In the genomic region with DNA sequence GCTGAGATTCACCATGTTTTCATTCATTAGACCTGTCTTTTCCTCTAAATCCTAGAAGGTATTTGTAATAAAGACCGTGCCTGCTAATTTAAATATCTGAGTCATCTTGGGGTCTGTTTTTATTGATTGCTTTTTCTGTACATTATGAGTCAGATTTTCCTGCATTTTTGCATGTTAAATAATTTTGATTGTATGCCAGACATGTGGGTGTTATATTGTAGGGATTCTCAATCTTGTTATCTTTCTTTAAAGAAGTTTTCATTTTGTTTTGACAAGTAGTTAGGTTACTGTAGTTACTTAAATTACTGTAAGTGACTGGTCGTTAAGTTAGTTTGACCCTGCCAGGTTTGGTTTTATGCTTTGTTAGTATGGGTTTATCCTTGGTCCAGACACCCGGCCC, we compare ENCODE assay signal across 17 cellular contexts. TPM values are rescaled to one million over a fixed set of nuclear protein-coding genes. Genes with fewer than 3 reads are reported as not detected.
DNase-seq lines count a peak whose midpoint lies in the region; ATAC-seq and TF ChIP-seq lines count a peak whose summit lies in the region.
"Had no signal": no experiment of that assay in that cellular context is flagged by ENCODE, and none has a peak within 500 bp of the region (broad histone marks: within the 10 kb centered on the region; RNA-seq: fewer than 3 reads in every experiment).

No MANE protein-coding gene starts in this region.

- H3K36me3 Mint-ChIP-seq in activated T-cell treated with anti-CD3 and anti-CD28 coated beads, Interleukin-2, amount 50 U/mL, for 72 hours (ENCODE audit: insufficient read depth in 2 of 2), result peaks cover 0 to 2% of the 10 kb centered on the region in 2 donors
- H3K36me3 Mint-ChIP-seq in activated T-cell treated with anti-CD3 and anti-CD28 coated beads, Interleukin-2, amount 50 U/mL, for 4 hours (ENCODE audit: insufficient read depth), result peaks cover 5% of the 10 kb centered on the region
- peaks cover 6% of the 10 kb centered on the region for H3K36me3 Mint-ChIP-seq in stimulated activated effector memory CD8-positive, alpha-beta T cell treated with anti-CD3 and anti-CD28 coated beads, Interleukin-12 subunit alpha, Interleukin-12 subunit beta, amount 100 ng/mL, for 72 hours
- H3K36me3 Mint-ChIP-seq in CD4-positive, alpha-beta memory T cell, result peaks cover 3 to 9% of the 10 kb centered on the region in 2 donors
- no peaks in the 10 kb centered on the region for H3K36me3 Mint-ChIP-seq in T-helper 17 cell (ENCODE audit: low read depth)
- no peaks in the 10 kb centered on the region for H3K36me3 Mint-ChIP-seq in activated T-helper 1 cell treated with anti-CD3 and anti-CD28 coated beads, Interleukin-12 subunit alpha, Interleukin-12 subunit beta, Interleukin-2, Interleukin-4 antibody, amounts not matched to agents 30 ng/mL and 10 ng/mL and 1 ng/mL, durations not matched to agents 14 hours and 24 hours and 36 hours (ENCODE audit: low read depth)

- CTCF ChIA-PET in CD4-positive, alpha-beta memory T cell (lab: Charles Lee; ENCODE audit: partially characterized antibody), result interaction anchor here (1.7 kb wide), 1 partner anchor 28 kb away, joined by 5 read pairs; no protein-coding TSS in a partner anchor

- H3K4me3 Mint-ChIP-seq in activated T-cell treated with anti-CD3 and anti-CD28 coated beads, Interleukin-2, amount 50 U/mL, for 72 hours, result peak overlapping the region in 1 of 2 donors; percentile 20
- no peak overlapping the region for H3K4me3 Mint-ChIP-seq in activated T-cell treated with anti-CD3 and anti-CD28 coated beads, Interleukin-2, amount 50 U/mL, for 4 hours
- H3K4me3 Mint-ChIP-seq in stimulated activated effector memory CD8-positive, alpha-beta T cell treated with anti-CD3 and anti-CD28 coated beads, Interleukin-12 subunit alpha, Interleukin-12 subunit beta, amount 100 ng/mL, for 72 hours, result no peak overlapping the region
- H3K4me3 Mint-ChIP-seq in CD4-positive, alpha-beta memory T cell, result no peak overlapping the region
- no peak overlapping the region for H3K4me3 Mint-ChIP-seq in T-helper 17 cell
- no peak overlapping the region for H3K4me3 Mint-ChIP-seq in activated T-helper 1 cell treated with anti-CD3 and anti-CD28 coated beads, Interleukin-12 subunit alpha, Interleukin-12 subunit beta, Interleukin-2, Interleukin-4 antibody, amounts not matched to agents 30 ng/mL and 10 ng/mL and 1 ng/mL, durations not matched to agents 14 hours and 24 hours and 36 hours
- H3K4me3 Mint-ChIP-seq: neural crest cell had no signal

- H3K27ac ChIP-seq in SJSA1, result peak overlapping the region; percentile 35
- H3K27ac ChIP-seq in CD4-positive, alpha-beta memory T cell (ENCODE audit: low read depth, low read length), result no peak overlapping the region
- H3K27ac ChIP-seq: cardiac muscle cell, skin epidermis had no signal

- intact Hi-C loops in CD4-positive, alpha-beta memory T cell (cut with micrococcal nuclease), result no loop called here
- intact Hi-C loops in activated T-helper 1 cell treated with anti-CD3 and anti-CD28 coated beads, Interleukin-12 subunit alpha, Interleukin-12 subunit beta, Interleukin-2, Interleukin-4 antibody, amounts not matched to agents 30 ng/mL and 10 ng/mL and 1 ng/mL, durations not matched to agents 14 hours and 24 hours and 36 hours (cut with micrococcal nuclease), result no loop called here

- no peaks in the 10 kb centered on the region for H3K9me3 Mint-ChIP-seq in activated T-cell treated with anti-CD3 and anti-CD28 coated beads, Interleukin-2, amount 50 U/mL, for 72 hours
- no peaks in the 10 kb centered on the region for H3K9me3 Mint-ChIP-seq in activated T-cell treated with anti-CD3 and anti-CD28 coated beads, Interleukin-2, amount 50 U/mL, for 4 hours
- no peaks in the 10 kb centered on the region for H3K9me3 Mint-ChIP-seq in stimulated activated effector memory CD8-positive, alpha-beta T cell treated with anti-CD3 and anti-CD28 coated beads, Interleukin-12 subunit alpha, Interleukin-12 subunit beta, amount 100 ng/mL, for 72 hours
- peaks cover 0 to 4% (median 0%) of the 10 kb centered on the region in 8 donors for H3K9me3 Mint-ChIP-seq in CD4-positive, alpha-beta memory T cell
- no peaks in the 10 kb centered on the region for H3K9me3 Mint-ChIP-seq in activated T-helper 1 cell treated with anti-CD3 and anti-CD28 coated beads, Interleukin-12 subunit alpha, Interleukin-12 subunit beta, Interleukin-2, Interleukin-4 antibody, amounts not matched to agents 30 ng/mL and 10 ng/mL and 1 ng/mL, durations not matched to agents 14 hours and 24 hours and 36 hours
- H3K9me3 Mint-ChIP-seq: activated T-helper 2 cell treated with anti-CD3 and anti-CD28 coated beads, Interferon-gamma antibody, Interleukin-2, Interleukin-4, amounts not matched to agents 10 μg/mL and 5 μg/mL and 100 μg/mL, durations not matched to agents 14 hours and 24 hours and 36 hours; neural crest cell had no signal

- H3K4me1 ChIP-seq in SJSA1 (replicated peaks), result peaks cover 19% of the 10 kb centered on the region
- H3K4me1 ChIP-seq in CD4-positive, alpha-beta memory T cell (ENCODE audit: insufficient read depth, low read length), result no peaks in the 10 kb centered on the region

- POLR2A ChIA-PET in CD4-positive, alpha-beta memory T cell (lab: Charles Lee; ENCODE audit: partially characterized antibody), result no interaction called here

- H3K9me3 ChIP-seq in SJSA1 (replicated peaks), result no peaks in the 10 kb centered on the region
- no peaks in the 10 kb centered on the region for H3K9me3 ChIP-seq in CD4-positive, alpha-beta memory T cell (ENCODE audit: control insufficient read depth in 1 of 2, low read length in 2 of 2)
- H3K9me3 ChIP-seq in T-helper 17 cell (ENCODE audit: control insufficient read depth, low read length, poor library complexity, severe bottlenecking), result no peaks in the 10 kb centered on the region

- H3K4me1 Mint-ChIP-seq in activated T-cell treated with anti-CD3 and anti-CD28 coated beads, Interleukin-2, amount 50 U/mL, for 72 hours (ENCODE audit: low read depth), result peaks cover 34% of the 10 kb centered on the region
- H3K4me1 Mint-ChIP-seq in activated T-cell treated with anti-CD3 and anti-CD28 coated beads, Interleukin-2, amount 50 U/mL, for 4 hours (ENCODE audit: low read depth), result peaks cover 15% of the 10 kb centered on the region
- H3K4me1 Mint-ChIP-seq in stimulated activated effector memory CD8-positive, alpha-beta T cell treated with anti-CD3 and anti-CD28 coated beads, Interleukin-12 subunit alpha, Interleukin-12 subunit beta, amount 100 ng/mL, for 72 hours, result peaks cover 30% of the 10 kb centered on the region
- peaks cover 19 to 28% (median 21%) of the 10 kb centered on the region in 4 donors for H3K4me1 Mint-ChIP-seq in CD4-positive, alpha-beta memory T cell
- peaks cover 19% of the 10 kb centered on the region for H3K4me1 Mint-ChIP-seq in T-helper 17 cell
- H3K4me1 Mint-ChIP-seq in activated T-helper 1 cell treated with anti-CD3 and anti-CD28 coated beads, Interleukin-12 subunit alpha, Interleukin-12 subunit beta, Interleukin-2, Interleukin-4 antibody, amounts not matched to agents 30 ng/mL and 10 ng/mL and 1 ng/mL, durations not matched to agents 14 hours and 24 hours and 36 hours (ENCODE audit: low read depth), result peaks cover 15% of the 10 kb centered on the region

- H3K27me3 Mint-ChIP-seq in activated T-cell treated with anti-CD3 and anti-CD28 coated beads, Interleukin-2, amount 50 U/mL, for 72 hours (ENCODE audit: low read depth), result no peaks in the 10 kb centered on the region
- no peaks in the 10 kb centered on the region for H3K27me3 Mint-ChIP-seq in activated T-cell treated with anti-CD3 and anti-CD28 coated beads, Interleukin-2, amount 50 U/mL, for 4 hours (ENCODE audit: low read depth)
- no peaks in the 10 kb centered on the region for H3K27me3 Mint-ChIP-seq in CD4-positive, alpha-beta memory T cell
- H3K27me3 Mint-ChIP-seq in T-helper 17 cell, result no peaks in the 10 kb centered on the region
- H3K27me3 Mint-ChIP-seq in activated T-helper 1 cell treated with anti-CD3 and anti-CD28 coated beads, Interleukin-12 subunit alpha, Interleukin-12 subunit beta, Interleukin-2, Interleukin-4 antibody, amounts not matched to agents 30 ng/mL and 10 ng/mL and 1 ng/mL, durations not matched to agents 14 hours and 24 hours and 36 hours (ENCODE audit: insufficient read depth), result peaks cover 2% of the 10 kb centered on the region

- TF ChIP-seq CTCF in epithelial cell of esophagus (IDR thresholded peaks at IDR 0.05; ENCODE audit: insufficient read depth, low read depth, low read length, missing control alignments), result no peak

- H3K4me3 ChIP-seq in SJSA1, result no peak overlapping the region
- H3K4me3 ChIP-seq in epithelial cell of esophagus (ENCODE audit: low read length), result no peak overlapping the region
- no peak overlapping the region for H3K4me3 ChIP-seq in CD4-positive, alpha-beta memory T cell (ENCODE audit: low read length in 2 of 2)
- H3K4me3 ChIP-seq: cardiac muscle cell, skin epidermis had no signal

- no peak for DNase-seq in activated T-cell treated with anti-CD3 and anti-CD28 coated beads, Interleukin-2, amount 50 U/mL, for 72 hours
- no peak for DNase-seq in activated T-cell treated with anti-CD3 and anti-CD28 coated beads, Interleukin-2, amount 50 U/mL, for 4 hours
- DNase-seq in SJSA1 (ENCODE audit: low read depth in 1 of 2, low spot score in 2 of 2) (peak in 1 of 2 experiments; percentile 36), epithelial cell of esophagus (ENCODE audit: low read depth) (peak; percentile 69), T-helper 17 cell (no peak)
- no peak for DNase-seq in stimulated activated effector memory CD8-positive, alpha-beta T cell treated with anti-CD3 and anti-CD28 coated beads, Interleukin-12 subunit alpha, Interleukin-12 subunit beta, amount 100 ng/mL, for 72 hours (ENCODE audit: low spot score in 2 of 2)
- DNase-seq in CD4-positive, alpha-beta memory T cell, result no peak
- no peak for DNase-seq in activated T-helper 1 cell treated with anti-CD3 and anti-CD28 coated beads, Interleukin-12 subunit alpha, Interleukin-12 subunit beta, Interleukin-2, Interleukin-4 antibody, amounts not matched to agents 30 ng/mL and 10 ng/mL and 1 ng/mL, durations not matched to agents 14 hours and 24 hours and 36 hours (ENCODE audit: low spot score)
- DNase-seq: ACHN, DMS 273 treated with DMSO at 0.1 percent for 48 hours, NCI-H1417 treated with DMSO at 0.1 percent for 48 hours, NCI-H510A, T-helper 2 cell had no signal

- H3K27me3 ChIP-seq in SJSA1 (replicated peaks), result no peaks in the 10 kb centered on the region
- no peaks in the 10 kb centered on the region for H3K27me3 ChIP-seq in CD4-positive, alpha-beta memory T cell (ENCODE audit: insufficient read depth, low read length)
- H3K27me3 ChIP-seq: cardiac muscle cell had no signal

- ATAC-seq in activated T-cell treated with anti-CD3 and anti-CD28 coated beads, Interleukin-2, amount 50 U/mL, for 72 hours (replicated peaks in 1 of 2), result no peak
- ATAC-seq in activated T-cell treated with anti-CD3 and anti-CD28 coated beads, Interleukin-2, amount 50 U/mL, for 4 hours, result no peak
- ATAC-seq in stimulated activated effector memory CD8-positive, alpha-beta T cell treated with anti-CD3 and anti-CD28 coated beads, Interleukin-12 subunit alpha, Interleukin-12 subunit beta, amount 100 ng/mL, for 72 hours, result no peak
- no peak for ATAC-seq in T-helper 17 cell

- H3K27ac Mint-ChIP-seq in activated T-cell treated with anti-CD3 and anti-CD28 coated beads, Interleukin-2, amount 50 U/mL, for 72 hours, result peak overlapping the region; percentile 60
- H3K27ac Mint-ChIP-seq in stimulated activated effector memory CD8-positive, alpha-beta T cell treated with anti-CD3 and anti-CD28 coated beads, Interleukin-12 subunit alpha, Interleukin-12 subunit beta, amount 100 ng/mL, for 72 hours, result peak overlapping the region; percentile 7
- H3K27ac Mint-ChIP-seq in CD4-positive, alpha-beta memory T cell, result peak overlapping the region in 3 of 7 donors; percentile 2 to 59 (median 7)
- H3K27ac Mint-ChIP-seq in T-helper 17 cell, result no peak overlapping the region
- no peak overlapping the region for H3K27ac Mint-ChIP-seq in activated T-helper 1 cell treated with anti-CD3 and anti-CD28 coated beads, Interleukin-12 subunit alpha, Interleukin-12 subunit beta, Interleukin-2, Interleukin-4 antibody, amounts not matched to agents 30 ng/mL and 10 ng/mL and 1 ng/mL, durations not matched to agents 14 hours and 24 hours and 36 hours
- H3K27ac Mint-ChIP-seq: activated T-helper 2 cell treated with anti-CD3 and anti-CD28 coated beads, Interferon-gamma antibody, Interleukin-2, Interleukin-4, amounts not matched to agents 10 μg/mL and 5 μg/mL and 100 μg/mL, durations not matched to agents 14 hours and 24 hours and 36 hours had no signal

- no peaks in the 10 kb centered on the region for H3K36me3 ChIP-seq in SJSA1
- no peaks in the 10 kb centered on the region for H3K36me3 ChIP-seq in CD4-positive, alpha-beta memory T cell (ENCODE audit: insufficient read depth, low read length)
- H3K36me3 ChIP-seq: cardiac muscle cell had no signal

RNA-seq across cellular contexts. Expression of gene EXOSC2, which starts 35.1 kb away (rescaled TPM):
- total RNA-seq in activated T-cell treated with anti-CD3 and anti-CD28 coated beads, Interleukin-2, amount 50 U/mL, for 72 hours, result 10 to 100 TPM; 43.7 to 55.0 TPM
- 100 to 1,000 TPM; 112 to 116 (median 113) TPM for total RNA-seq in activated T-cell treated with anti-CD3 and anti-CD28 coated beads, Interleukin-2, amount 50 U/mL, for 4 hours
- total RNA-seq in SJSA1 (2014; rRNA removed; shearing (Covaris generic)), result 25.9 and 41.5 TPM in 2 replicates
- 10 to 100 TPM; 53.9 to 60.8 TPM for total RNA-seq in CD4-positive, alpha-beta memory T cell
- 10 to 100 TPM; 22.6 to 25.3 TPM for polyA plus RNA-seq in CD4-positive, alpha-beta memory T cell
- 10 to 100 TPM; 44.0 to 54.3 TPM for total RNA-seq in T-helper 17 cell
- total RNA-seq in activated T-helper 1 cell treated with anti-CD3 and anti-CD28 coated beads, Interleukin-12 subunit alpha, Interleukin-12 subunit beta, Interleukin-2, Interleukin-4 antibody, amounts not matched to agents 30 ng/mL and 10 ng/mL and 1 ng/mL, durations not matched to agents 14 hours and 24 hours and 36 hours, result 107 TPM in 2 replicates

Comparison
In these comparisons a context has a peak if more than half of its experiments do, and no peak if none do; other contexts are left out.
1. H3K27ac Mint-ChIP-seq: peak in activated T-cell treated with anti-CD3 and anti-CD28 coated beads, Interleukin-2, amount 50 U/mL, for 72 hours (single experiment) and stimulated activated effector memory CD8-positive, alpha-beta T cell treated with anti-CD3 and anti-CD28 coated beads, Interleukin-12 subunit alpha, Interleukin-12 subunit beta, amount 100 ng/mL, for 72 hours (single experiment); none in T-helper 17 cell (single experiment) and activated T-helper 1 cell treated with anti-CD3 and anti-CD28 coated beads, Interleukin-12 subunit alpha, Interleukin-12 subunit beta, Interleukin-2, Interleukin-4 antibody, amounts not matched to agents 30 ng/mL and 10 ng/mL and 1 ng/mL, durations not matched to agents 14 hours and 24 hours and 36 hours (single experiment).